Comparison of ENCODE assay signal across 16 cellular contexts in genomic region chr16:12150600-12150999, GRCh38.
"Had no signal": no experiment of that assay in that cellular context is flagged by ENCODE, and none has a peak within 500 bp of the region (broad histone marks: within the 10 kb centered on the region; RNA-seq: fewer than 3 reads in every experiment).

No MANE protein-coding gene starts in this region.

- H3K36me3 ChIP-seq: cardiac muscle cell, prostate gland had no signal

- ATAC-seq: activated naive CD8-positive, alpha-beta T cell treated with anti-CD3 and anti-CD28 coated beads, Interleukin-2, amount 50 U/mL, for 24 hours; foreskin keratinocyte; sciatic nerve had no signal

- H3K9me3 Mint-ChIP-seq: activated B cell treated with CpG ODN at 0.5 μM for 24 hours; activated CD4-positive, alpha-beta T cell treated with anti-CD3 and anti-CD28 coated beads, Interleukin-2, amount 10 ng/mL, durations not matched to agents 24 days and 14 days; activated naive CD8-positive, alpha-beta T cell treated with anti-CD3 and anti-CD28 coated beads, Interleukin-2, amount 50 U/mL, for 24 hours; activated T-helper 1 cell treated with anti-CD3 and anti-CD28 coated beads, Interleukin-12 subunit alpha, Interleukin-12 subunit beta, Interleukin-2, Interleukin-4 antibody, amounts not matched to agents 30 ng/mL and 10 ng/mL and 1 ng/mL, durations not matched to agents 14 hours and 24 hours and 36 hours; nephron had no signal

- H3K27ac ChIP-seq: ascending aorta, cardiac muscle cell, foreskin keratinocyte, prostate gland, spleen had no signal

- H3K27me3 ChIP-seq: ascending aorta, cardiac muscle cell, foreskin keratinocyte, spleen had no signal

- H3K4me3 ChIP-seq: ascending aorta, cardiac muscle cell, prostate gland, spleen had no signal

- H3K27ac Mint-ChIP-seq: activated B cell treated with CpG ODN at 0.5 μM for 24 hours; activated CD4-positive, alpha-beta T cell treated with anti-CD3 and anti-CD28 coated beads, Interleukin-2, amount 10 ng/mL, durations not matched to agents 24 days and 14 days; activated naive CD8-positive, alpha-beta T cell treated with anti-CD3 and anti-CD28 coated beads, Interleukin-2, amount 50 U/mL, for 24 hours; activated T-helper 1 cell treated with anti-CD3 and anti-CD28 coated beads, Interleukin-12 subunit alpha, Interleukin-12 subunit beta, Interleukin-2, Interleukin-4 antibody, amounts not matched to agents 30 ng/mL and 10 ng/mL and 1 ng/mL, durations not matched to agents 14 hours and 24 hours and 36 hours had no signal

- H3K27me3 Mint-ChIP-seq: activated B cell treated with CpG ODN at 0.5 μM for 24 hours; activated CD4-positive, alpha-beta T cell treated with anti-CD3 and anti-CD28 coated beads, Interleukin-2, amount 10 ng/mL, durations not matched to agents 24 days and 14 days; activated naive CD8-positive, alpha-beta T cell treated with anti-CD3 and anti-CD28 coated beads, Interleukin-2, amount 50 U/mL, for 24 hours had no signal

- DNase-seq: activated B cell treated with CpG ODN at 0.5 μM for 24 hours; activated CD4-positive, alpha-beta T cell treated with anti-CD3 and anti-CD28 coated beads, Interleukin-2, amount 10 ng/mL, durations not matched to agents 24 days and 14 days; activated naive CD4-positive, alpha-beta T cell treated with Interleukin-2 at 50 U/mL for 16 hours; activated naive CD8-positive, alpha-beta T cell treated with anti-CD3 and anti-CD28 coated beads, Interleukin-2, amount 50 U/mL, for 24 hours; foreskin keratinocyte; mammary epithelial cell; stimulated activated CD4-positive, alpha-beta T cell treated with anti-CD3 and anti-CD28 coated beads, Interleukin-2, amount 100 ng/mL, for 24 hours; stimulated activated naive CD4-positive, alpha-beta T cell; trophoblast cell had no signal

- H3K4me1 ChIP-seq: ascending aorta had no signal

- H3K9me3 ChIP-seq: ascending aorta, prostate gland, spleen had no signal

- H3K4me3 Mint-ChIP-seq: activated B cell treated with CpG ODN at 0.5 μM for 24 hours; activated CD4-positive, alpha-beta T cell treated with anti-CD3 and anti-CD28 coated beads, Interleukin-2, amount 10 ng/mL, durations not matched to agents 24 days and 14 days; activated naive CD8-positive, alpha-beta T cell treated with anti-CD3 and anti-CD28 coated beads, Interleukin-2, amount 50 U/mL, for 24 hours; activated T-helper 1 cell treated with anti-CD3 and anti-CD28 coated beads, Interleukin-12 subunit alpha, Interleukin-12 subunit beta, Interleukin-2, Interleukin-4 antibody, amounts not matched to agents 30 ng/mL and 10 ng/mL and 1 ng/mL, durations not matched to agents 14 hours and 24 hours and 36 hours; nephron had no signal
